In genomic region chr20:37309290-37309689, GRCh38 we compare ENCODE assay signal across 24 cellular contexts. TPM values are rescaled to one million over a fixed set of nuclear protein-coding genes. Genes with fewer than 3 reads are reported as not detected.
DNase-seq lines count a peak whose midpoint lies in the region; ATAC-seq and TF ChIP-seq lines count a peak whose summit lies in the region.
"Had no signal": no experiment of that assay in that cellular context is flagged by ENCODE, and none has a peak within 500 bp of the region (broad histone marks: within the 10 kb centered on the region; RNA-seq: fewer than 3 reads in every experiment).

No MANE protein-coding gene starts in this region.

- peak overlapping the region in 3 of 4 donors; percentile 2 to 78 (median 67) for H3K27ac ChIP-seq in Peyer's patch
- no peak overlapping the region for H3K27ac ChIP-seq in CD4-positive, alpha-beta memory T cell (ENCODE audit: low read depth, low read length)
- H3K27ac ChIP-seq: 22Rv1, upper lobe of left lung had no signal

- H3K27me3 Mint-ChIP-seq in T-helper 1 cell treated with Interleukin-12 subunit alpha and Interleukin-12 subunit beta and Interleukin-4 antibody, amounts not matched to agents 30 μg/mL and 1 μg/mL, for 36 hours (ENCODE audit: low read depth), result no peaks in the 10 kb centered on the region
- no peaks in the 10 kb centered on the region for H3K27me3 Mint-ChIP-seq in mesothelial cell of epicardium (ENCODE audit: low read depth)
- H3K27me3 Mint-ChIP-seq in CD4-positive, alpha-beta memory T cell, result no peaks in the 10 kb centered on the region
- H3K27me3 Mint-ChIP-seq: activated naive CD8-positive, alpha-beta T cell treated with anti-CD3 and anti-CD28 coated beads, Interleukin-2, amount 50 U/mL, for 24 hours had no signal

- intact Hi-C loops in CD4-positive, alpha-beta memory T cell (cut with micrococcal nuclease), result no loop called here

- POLR2A ChIA-PET in CD4-positive, alpha-beta memory T cell (lab: Charles Lee; ENCODE audit: partially characterized antibody), result no interaction called here

- peak overlapping the region; percentile 52 for H3K27ac Mint-ChIP-seq in T-helper 1 cell treated with Interleukin-12 subunit alpha and Interleukin-12 subunit beta and Interleukin-4 antibody, amounts not matched to agents 30 μg/mL and 1 μg/mL, for 36 hours
- peak overlapping the region; percentile 88 for H3K27ac Mint-ChIP-seq in mesothelial cell of epicardium
- H3K27ac Mint-ChIP-seq in stimulated activated effector memory CD8-positive, alpha-beta T cell treated with anti-CD3 and anti-CD28 coated beads, Interleukin-12 subunit alpha, Interleukin-12 subunit beta, amount 100 ng/mL, for 72 hours, result peak overlapping the region; percentile 69
- peak overlapping the region in 2 of 7 donors; percentile 11 to 66 for H3K27ac Mint-ChIP-seq in CD4-positive, alpha-beta memory T cell
- H3K27ac Mint-ChIP-seq: activated CD8-positive, alpha-beta T cell treated with anti-CD3 and anti-CD28 coated beads, Interleukin-2, amount 10 ng/mL, durations not matched to agents 7 days and 5 days; activated naive CD8-positive, alpha-beta T cell treated with anti-CD3 and anti-CD28 coated beads, Interleukin-2, amount 50 U/mL, for 24 hours had no signal

- H3K4me3 Mint-ChIP-seq in T-helper 1 cell treated with Interleukin-12 subunit alpha and Interleukin-12 subunit beta and Interleukin-4 antibody, amounts not matched to agents 30 μg/mL and 1 μg/mL, for 36 hours, result no peak overlapping the region
- H3K4me3 Mint-ChIP-seq in mesothelial cell of epicardium, result no peak overlapping the region
- no peak overlapping the region for H3K4me3 Mint-ChIP-seq in stimulated activated effector memory CD8-positive, alpha-beta T cell treated with anti-CD3 and anti-CD28 coated beads, Interleukin-12 subunit alpha, Interleukin-12 subunit beta, amount 100 ng/mL, for 72 hours
- no peak overlapping the region for H3K4me3 Mint-ChIP-seq in CD4-positive, alpha-beta memory T cell
- H3K4me3 Mint-ChIP-seq: activated CD8-positive, alpha-beta T cell treated with anti-CD3 and anti-CD28 coated beads, Interleukin-2, amount 10 ng/mL, durations not matched to agents 7 days and 5 days; activated naive CD8-positive, alpha-beta T cell treated with anti-CD3 and anti-CD28 coated beads, Interleukin-2, amount 50 U/mL, for 24 hours had no signal

- H3K27me3 ChIP-seq in Peyer's patch, result no peaks in the 10 kb centered on the region
- H3K27me3 ChIP-seq in CD4-positive, alpha-beta memory T cell (ENCODE audit: insufficient read depth, low read length), result no peaks in the 10 kb centered on the region
- H3K27me3 ChIP-seq: upper lobe of left lung had no signal

- TF ChIP-seq CTCF in Peyer's patch (IDR thresholded peaks at IDR 0.05) (no peak), mesothelial cell of epicardium (IDR thresholded peaks at IDR 0.05; ENCODE audit: unreplicated experiment) (no peak)

- DNase-seq in T-helper 1 cell, result no peak
- DNase-seq in Peyer's patch, result peak in 1 of 3 donors; percentile 34
- DNase-seq in mesothelial cell of epicardium (ENCODE audit: low spot score in 2 of 2, unreplicated experiment in 2 of 2), result no peak
- no peak for DNase-seq in stimulated activated effector memory CD8-positive, alpha-beta T cell treated with anti-CD3 and anti-CD28 coated beads, Interleukin-12 subunit alpha, Interleukin-12 subunit beta, amount 100 ng/mL, for 72 hours (ENCODE audit: low spot score in 2 of 2)
- DNase-seq in C1 segment of cervical spinal cord (lab: John Stamatoyannopoulos, UW), result no peak
- DNase-seq in cerebellum (ENCODE audit: low spot score), result no peak
- no peak for DNase-seq in CD4-positive, alpha-beta memory T cell
- DNase-seq: activated CD8-positive, alpha-beta T cell treated with anti-CD3 and anti-CD28 coated beads, Interleukin-2, amount 10 ng/mL, durations not matched to agents 7 days and 5 days; activated naive CD8-positive, alpha-beta T cell treated with anti-CD3 and anti-CD28 coated beads, Interleukin-2, amount 50 U/mL, for 24 hours; activated T-cell treated with anti-CD3 and anti-CD28 coated beads, Interleukin-2, amount 50 U/mL, for 48 hours; AML-193; EL; KG1; NCI-H1048; NCI-H2081; NCI-H446 treated with DMSO at 0.1 percent for 48 hours; NK-92 treated with Interleukin-12 subunit alpha and Interleukin-12 subunit beta, amount 100 ng/mL, for 24 hours; RPMI8226; upper lobe of left lung had no signal

- peaks cover 0 to 35% (median 2%) of the 10 kb centered on the region in 4 donors for H3K4me1 ChIP-seq in Peyer's patch
- no peaks in the 10 kb centered on the region for H3K4me1 ChIP-seq in CD4-positive, alpha-beta memory T cell (ENCODE audit: insufficient read depth, low read length)

- no peak overlapping the region for H3K4me3 ChIP-seq in Peyer's patch
- no peak overlapping the region for H3K4me3 ChIP-seq in CD4-positive, alpha-beta memory T cell (ENCODE audit: low read length in 2 of 2)
- H3K4me3 ChIP-seq: upper lobe of left lung had no signal

- CTCF ChIA-PET in CD4-positive, alpha-beta memory T cell (lab: Charles Lee; ENCODE audit: partially characterized antibody), result interaction anchor here (1.0 to 1.4 kb wide), 2 partner anchors 114 to 501 kb away, joined by 3 read pairs; no protein-coding TSS in a partner anchor

- no peaks in the 10 kb centered on the region for H3K9me3 ChIP-seq in Peyer's patch
- no peaks in the 10 kb centered on the region for H3K9me3 ChIP-seq in CD4-positive, alpha-beta memory T cell (ENCODE audit: control insufficient read depth in 1 of 2, low read length in 2 of 2)
- H3K9me3 ChIP-seq: upper lobe of left lung had no signal

- ATAC-seq in stimulated activated effector memory CD8-positive, alpha-beta T cell treated with anti-CD3 and anti-CD28 coated beads, Interleukin-12 subunit alpha, Interleukin-12 subunit beta, amount 100 ng/mL, for 72 hours, result no peak
- ATAC-seq: activated CD8-positive, alpha-beta T cell treated with anti-CD3 and anti-CD28 coated beads, Interleukin-2, amount 10 ng/mL, durations not matched to agents 7 days and 5 days had no signal

- TF ChIP-seq POLR2A in Peyer's patch (IDR thresholded peaks at IDR 0.05), result no peak

- H3K36me3 ChIP-seq in Peyer's patch, result peaks cover 0 to 37% (median 0%) of the 10 kb centered on the region in 3 donors
- H3K36me3 ChIP-seq in CD4-positive, alpha-beta memory T cell (ENCODE audit: insufficient read depth, low read length), result peaks cover 16% of the 10 kb centered on the region

- H3K4me1 Mint-ChIP-seq in T-helper 1 cell treated with Interleukin-12 subunit alpha and Interleukin-12 subunit beta and Interleukin-4 antibody, amounts not matched to agents 30 μg/mL and 1 μg/mL, for 36 hours (ENCODE audit: low read depth), result peaks cover 16% of the 10 kb centered on the region
- peaks cover 54% of the 10 kb centered on the region for H3K4me1 Mint-ChIP-seq in mesothelial cell of epicardium
- peaks cover 44% of the 10 kb centered on the region for H3K4me1 Mint-ChIP-seq in stimulated activated effector memory CD8-positive, alpha-beta T cell treated with anti-CD3 and anti-CD28 coated beads, Interleukin-12 subunit alpha, Interleukin-12 subunit beta, amount 100 ng/mL, for 72 hours
- H3K4me1 Mint-ChIP-seq in CD4-positive, alpha-beta memory T cell, result peaks cover 13 to 19% (median 15%) of the 10 kb centered on the region in 4 donors

- H3K36me3 Mint-ChIP-seq in T-helper 1 cell treated with Interleukin-12 subunit alpha and Interleukin-12 subunit beta and Interleukin-4 antibody, amounts not matched to agents 30 μg/mL and 1 μg/mL, for 36 hours (ENCODE audit: low read depth), result peaks cover 9% of the 10 kb centered on the region
- H3K36me3 Mint-ChIP-seq in mesothelial cell of epicardium, result peaks cover 9% of the 10 kb centered on the region
- H3K36me3 Mint-ChIP-seq in stimulated activated effector memory CD8-positive, alpha-beta T cell treated with anti-CD3 and anti-CD28 coated beads, Interleukin-12 subunit alpha, Interleukin-12 subunit beta, amount 100 ng/mL, for 72 hours, result peaks cover 62% of the 10 kb centered on the region
- H3K36me3 Mint-ChIP-seq in CD4-positive, alpha-beta memory T cell, result peaks cover 12 to 54% of the 10 kb centered on the region in 2 donors

- no peaks in the 10 kb centered on the region for H3K9me3 Mint-ChIP-seq in T-helper 1 cell treated with Interleukin-12 subunit alpha and Interleukin-12 subunit beta and Interleukin-4 antibody, amounts not matched to agents 30 μg/mL and 1 μg/mL, for 36 hours
- H3K9me3 Mint-ChIP-seq in mesothelial cell of epicardium, result no peaks in the 10 kb centered on the region
- H3K9me3 Mint-ChIP-seq in stimulated activated effector memory CD8-positive, alpha-beta T cell treated with anti-CD3 and anti-CD28 coated beads, Interleukin-12 subunit alpha, Interleukin-12 subunit beta, amount 100 ng/mL, for 72 hours, result no peaks in the 10 kb centered on the region
- no peaks in the 10 kb centered on the region for H3K9me3 Mint-ChIP-seq in CD4-positive, alpha-beta memory T cell
- H3K9me3 Mint-ChIP-seq: activated naive CD8-positive, alpha-beta T cell treated with anti-CD3 and anti-CD28 coated beads, Interleukin-2, amount 50 U/mL, for 24 hours had no signal

RNA-seq across cellular contexts. Expression of gene MANBAL, which starts 19.8 kb away (rescaled TPM):
- total RNA-seq in Peyer's patch (10 to 100 TPM; 19.8 to 31.4 (median 24.8) TPM), mesothelial cell of epicardium (40.3 to 44.2 TPM (median 43.0 TPM) in 3 replicates), cerebellum (12.5 TPM)
- 10 to 100 TPM; 11.1 to 11.9 TPM for total RNA-seq in CD4-positive, alpha-beta memory T cell
- polyA plus RNA-seq in CD4-positive, alpha-beta memory T cell, result 10 to 100 TPM; 18.6 to 25.3 TPM

RNA-seq across cellular contexts. Expression of gene SRC, which starts 36.6 kb away (rescaled TPM):
- total RNA-seq in Peyer's patch (100 to 1,000 TPM in 3 of 4 donors, 10 to 100 TPM in 1; 85.8 to 187 (median 146) TPM), mesothelial cell of epicardium (81.2 to 85.2 TPM (median 81.3 TPM) in 3 replicates), cerebellum (29.4 TPM)
- total RNA-seq in CD4-positive, alpha-beta memory T cell, result 1 to 10 TPM; 4.1 to 4.5 TPM
- under 1 TPM; 0.32 to 0.50 TPM for polyA plus RNA-seq in CD4-positive, alpha-beta memory T cell

RNA-seq across cellular contexts. Expression of gene GHRH, which starts 47.7 kb away (rescaled TPM):
- not detected for total RNA-seq in Peyer's patch
- not detected in 3 replicates for total RNA-seq in mesothelial cell of epicardium
- total RNA-seq in cerebellum, result not detected
- total RNA-seq in CD4-positive, alpha-beta memory T cell, result not detected
- not detected for polyA plus RNA-seq in CD4-positive, alpha-beta memory T cell
- total RNA-seq: activated CD8-positive, alpha-beta T cell treated with anti-CD3 and anti-CD28 coated beads, Interleukin-2, amount 10 ng/mL, durations not matched to agents 7 days and 5 days; frontal cortex; H4; upper lobe of left lung had no signal
- polyA plus RNA-seq: esophagus had no signal
